Comparison of ENCODE assay signal across 9 cellular contexts in genomic region chr15:28107111-28107893, GRCh38. TPM values are rescaled to one million over a fixed set of nuclear protein-coding genes. Genes with fewer than 3 reads are reported as not detected.
A peak's percentile ranks its signal among the peaks of the same experiment; 100 is the strongest.
DNase-seq lines count a peak whose midpoint lies in the region; ATAC-seq, FAIRE-seq and TF ChIP-seq lines count a peak whose summit lies in the region.
"Had no signal": no experiment of that assay in that cellular context is flagged by ENCODE, and none has a peak within 500 bp of the region (broad histone marks: within the 10 kb centered on the region; RNA-seq: fewer than 3 reads in every experiment).

No MANE protein-coding gene starts in this region.

- no peaks in the 10 kb centered on the region for H4K20me1 ChIP-seq in HepG2 (ENCODE audit: insufficient read depth, low read length)

- no peak overlapping the region for H2AFZ ChIP-seq in HepG2 (ENCODE audit: low read length)

- H3K9ac ChIP-seq in HepG2 (ENCODE audit: insufficient read depth, low read depth, low read length), result no peak overlapping the region

- CTCF ChIA-PET in HepG2 (lab: Yijun Ruan, JAX; ENCODE audit: low intra/inter-chr PET ratio, low total read pairs), result no interaction called here
- CTCF ChIA-PET in Calu3 (lab: Charles Lee), result no interaction called here

- 69% methylated on average over 7 of the region's 62 CpGs for WGBS in HepG2 (ENCODE audit: low lambda C conversion rate)
- 0% methylated on average over 22 of the region's 62 CpGs for WGBS in suprapubic skin

- H3K79me2 ChIP-seq in HepG2 (ENCODE audit: insufficient read depth, low read length), result no peaks in the 10 kb centered on the region

- H3K27ac Mint-ChIP-seq in chondrocyte (ENCODE audit: unreplicated experiment) (peak overlapping the region; percentile 41), Calu3 (ENCODE audit: unreplicated experiment) (no peak overlapping the region)

- H3K27ac ChIP-seq in HepG2 (ENCODE audit: extremely low read length, insufficient read depth, low read length), result no peak overlapping the region
- no peak overlapping the region for H3K27ac ChIP-seq in suprapubic skin

- peaks cover 10% of the 10 kb centered on the region for H3K36me3 Mint-ChIP-seq in chondrocyte (ENCODE audit: low read depth)
- no peaks in the 10 kb centered on the region for H3K36me3 Mint-ChIP-seq in Calu3 (ENCODE audit: insufficient read depth, unreplicated experiment)

- H3K9me3 ChIP-seq in HepG2 (ENCODE audit: low read length) (no peaks in the 10 kb centered on the region), suprapubic skin (no peaks in the 10 kb centered on the region)

- H3K4me3 ChIP-seq in HepG2 (replicated peaks in 1 of 3; ENCODE audit: insufficient read depth in 1 of 3, low read depth in 2 of 3, low read length in 3 of 3), result peak overlapping the region; percentile 30 to 63 (median 33); a peak in 4 of 6 replicates
- H3K4me3 ChIP-seq in suprapubic skin, result peak overlapping the region; percentile 58

- peaks cover 5 to 9% of the 10 kb centered on the region in 2 experiments; a peak in 3 of 5 replicates for H3K36me3 ChIP-seq in HepG2 (replicated peaks in 1 of 2; ENCODE audit: control insufficient read depth in 1 of 2, insufficient read depth in 2 of 2, low read length in 2 of 2)
- peaks cover 12% of the 10 kb centered on the region for H3K36me3 ChIP-seq in suprapubic skin

- H3K9me3 Mint-ChIP-seq in chondrocyte (ENCODE audit: low read depth) (no peaks in the 10 kb centered on the region), Calu3 (ENCODE audit: low read depth, unreplicated experiment) (no peaks in the 10 kb centered on the region)

- DNase-seq in activated CD4-positive, CD25-positive, alpha-beta regulatory T cell (lab: John Stamatoyannopoulos, UW), result no peak
- DNase-seq in chondrocyte (ENCODE audit: low spot score) (peak; percentile 75), HepG2 (ENCODE audit: low spot score) (no peak), suprapubic skin (ENCODE audit: low spot score in 2 of 2) (peak; percentile 55 to 72), HTR-8/SVneo (ENCODE audit: insufficient read length, low spot score) (no peak), HUDEP-2 (lab: John Stamatoyannopoulos, UW; ENCODE audit: unreplicated experiment in 76 of 76) (no peak), Calu3 (no peak)

- TF ChIP-seq RAD21 in HepG2 (CRISPR knock-in tag; IDR thresholded peaks at IDR 0.05), result no peak

- in situ Hi-C loops in HepG2 (cut with HindIII; ENCODE audit: extremely low pct_ligation_motif_present, low pct_unique_long_range_greater_than_20kb), result no loop called here

- BruUV-seq in HepG2 (replicated peaks; lab: Mats Ljungman, UMichigan), result no TSS peak
- no TSS peak for BruUV-seq in Calu3 (replicated peaks; lab: Mats Ljungman, UMichigan)

- POLR2A ChIA-PET in HepG2 (lab: Yijun Ruan, JAX), result no interaction called here

- TF ChIP-seq EP300 in HepG2 (IDR thresholded peaks at IDR 0.05; ENCODE audit: low read depth in 2 of 2, low read length in 2 of 2) (no peak), HepG2 (CRISPR knock-in tag; IDR thresholded peaks at IDR 0.05; ENCODE audit: borderline replicate concordance) (no peak), suprapubic skin (IDR thresholded peaks at IDR 0.05) (no peak)

- TF ChIP-seq CTCF in chondrocyte (IDR thresholded peaks at IDR 0.05) (peak; percentile 5), HepG2 (CRISPR knock-in tag; IDR thresholded peaks at IDR 0.05) (no peak), suprapubic skin (IDR thresholded peaks at IDR 0.05) (no peak), Calu3 (IDR thresholded peaks at IDR 0.05; ENCODE audit: unreplicated experiment) (no peak)

- peak overlapping the region; percentile 63 for H3K4me2 ChIP-seq in HepG2 (ENCODE audit: low read depth, low read length)

- H3K4me1 ChIP-seq in HepG2 (ENCODE audit: insufficient read depth, low read length) (peaks cover 12% of the 10 kb centered on the region), suprapubic skin (peaks cover 17% of the 10 kb centered on the region)

- H3K27me3 Mint-ChIP-seq in chondrocyte (ENCODE audit: low read depth), result no peaks in the 10 kb centered on the region
- H3K27me3 Mint-ChIP-seq in Calu3 (ENCODE audit: unreplicated experiment), result no peaks in the 10 kb centered on the region

- H3K4me3 Mint-ChIP-seq in chondrocyte (ENCODE audit: unreplicated experiment), result peak overlapping the region; percentile 84
- no peak overlapping the region for H3K4me3 Mint-ChIP-seq in Calu3 (ENCODE audit: low read depth, unreplicated experiment)

- peaks cover 16% of the 10 kb centered on the region for H3K4me1 Mint-ChIP-seq in chondrocyte (ENCODE audit: low read depth)
- no peaks in the 10 kb centered on the region for H3K4me1 Mint-ChIP-seq in Calu3 (ENCODE audit: low read depth, unreplicated experiment)

- peak; percentile 39 to 40 for ATAC-seq in activated CD4-positive, CD25-positive, alpha-beta regulatory T cell treated with anti-CD3 and anti-CD28 coated beads, Interleukin-2, amount 50 U/mL, for 24 hours
- peak; percentile 54 for ATAC-seq in HepG2

- H3K27me3 ChIP-seq in HepG2 (ENCODE audit: control insufficient read depth in 1 of 2, insufficient read depth in 2 of 2, low read length in 2 of 2) (peaks cover 6 to 28% of the 10 kb centered on the region in 2 experiments), suprapubic skin (peaks cover 21% of the 10 kb centered on the region)

- no peak for TF ChIP-seq POLR2A in HepG2 (IDR thresholded peaks at IDR 0.05; ENCODE audit: insufficient read depth in 1 of 2, low read depth in 2 of 2, low read length in 2 of 2)
- TF ChIP-seq POLR2A in suprapubic skin (IDR thresholded peaks at IDR 0.05), result no peak

- intact Hi-C loops in HepG2 (cut with micrococcal nuclease; ENCODE audit: unreplicated experiment), result no loop called here
- intact Hi-C loops in Calu3 (cut with micrococcal nuclease; ENCODE audit: unreplicated experiment), result no loop called here

- FAIRE-seq in HepG2 (lab: Jason Lieb, UNC) (no peak), HTR-8/SVneo (lab: Jason Lieb, UNC) (no peak)
- FAIRE-seq: A204.1 had no signal

TF ChIP-seq in HepG2, 621 proteins besides CTCF, POLR2A, EP300 and RAD21 (continues in another document):
- TF ChIP-seq ZNF547 (CRISPR knock-in tag; IDR thresholded peaks at IDR 0.05), result no peak
- TF ChIP-seq MLLT10 (CRISPR knock-in tag; IDR thresholded peaks at IDR 0.05), result no peak
- TF ChIP-seq ZNF724P (CRISPR knock-in tag; IDR thresholded peaks at IDR 0.05; ENCODE audit: borderline replicate concordance), result no peak
- no peak for TF ChIP-seq ZNF260 (CRISPR knock-in tag; IDR thresholded peaks at IDR 0.05; ENCODE audit: borderline replicate concordance, low read depth)
- no peak for TF ChIP-seq MAFG (CRISPR knock-in tag; IDR thresholded peaks at IDR 0.05)
- TF ChIP-seq CEBPB (IDR thresholded peaks at IDR 0.05; ENCODE audit: borderline replicate concordance, low read depth, low read length), result no peak
- no peak for TF ChIP-seq STAT6 (CRISPR knock-in tag; IDR thresholded peaks at IDR 0.05; ENCODE audit: borderline replicate concordance)
- TF ChIP-seq ZNF543 (CRISPR knock-in tag; IDR thresholded peaks at IDR 0.05), result no peak
- TF ChIP-seq NCOR1 (IDR thresholded peaks at IDR 0.05; ENCODE audit: borderline replicate concordance, low read length), result no peak
- no peak for TF ChIP-seq REL (CRISPR knock-in tag; conservative IDR thresholded peaks at IDR 0.05)
- no peak for TF ChIP-seq ZNF850 (CRISPR knock-in tag; conservative IDR thresholded peaks at IDR 0.05)

RNA-seq across cellular contexts. Expression of gene OCA2, which starts 8.2 kb away (rescaled TPM):
- total RNA-seq in chondrocyte (0.75 to 3.3 TPM (median 0.82 TPM) in 3 replicates), HepG2 (2016; rRNA removed; fragmentation: Illumina TruSeq; extraction: Trizol) (0.02 TPM in 1 of 2 replicates, not detected in the other), suprapubic skin (10 to 100 TPM in 3 of 4 donors, 1 to 10 TPM in 1; 7.0 to 53.1 (median 20.4) TPM), Calu3 (2022) (not detected in 2 replicates)
- not detected in 2 replicates for total RNA-seq in HepG2 (2016; cell fraction: cytosol; rRNA removed; fragmentation: Illumina TruSeq; extraction: Trizol; ENCODE audit: low read depth)
- total RNA-seq in HepG2 (2016; cell fraction: insoluble cytoplasmic fraction; rRNA removed; fragmentation: Illumina TruSeq; extraction: Trizol), result 0.06 TPM in 1 of 2 replicates, not detected in the other
- total RNA-seq in HepG2 (2016; cell fraction: membrane; rRNA removed; fragmentation: Illumina TruSeq; extraction: Trizol), result 0.06 TPM in 1 of 2 replicates, not detected in the other
- total RNA-seq in HepG2 (2016; cell fraction: nucleus; rRNA removed; fragmentation: Illumina TruSeq; extraction: Trizol), result 0.56 TPM in 1 of 2 replicates, not detected in the other
- 0.05 and 0.13 TPM in 2 replicates for polyA plus RNA-seq in HepG2 (2011; rRNA removed)
- 0.05 TPM in 1 of 2 replicates, not detected in the other for polyA plus RNA-seq in HepG2 (2011; cell fraction: cytosol; rRNA removed)
- polyA plus RNA-seq in HepG2 (2011; cell fraction: nucleus; rRNA removed), result 0.05 and 0.19 TPM in 2 replicates
- 0.07 TPM in 2 replicates for polyA plus RNA-seq in HepG2 (2012)
- not detected in 2 replicates for polyA plus RNA-seq in HepG2 (2016; cell fraction: cytosol; fragmentation: Illumina TruSeq; extraction: Trizol; ENCODE audit: low read depth)
- polyA plus RNA-seq in HepG2 (2016; cell fraction: insoluble cytoplasmic fraction; fragmentation: Illumina TruSeq; extraction: Trizol; ENCODE audit: low read depth), result not detected in 2 replicates
- not detected in 2 replicates for polyA plus RNA-seq in HepG2 (2016; cell fraction: membrane; fragmentation: Illumina TruSeq; extraction: Trizol; ENCODE audit: low read depth)
- polyA plus RNA-seq in HepG2 (2016; cell fraction: nucleus; fragmentation: Illumina TruSeq; extraction: Trizol; ENCODE audit: insufficient read depth, low read depth), result 0.31 TPM in 1 of 2 replicates, not detected in the other
- polyA minus RNA-seq in HepG2 (2011; rRNA and poly(A)+ RNA removed; ENCODE audit: low replicate concordance), result not detected in 2 replicates
- polyA minus RNA-seq in HepG2 (2011; cell fraction: cytosol; rRNA and poly(A)+ RNA removed), result not detected in 2 replicates
- 0.13 TPM in 1 of 2 replicates, not detected in the other for polyA minus RNA-seq in HepG2 (2011; cell fraction: nucleus; rRNA and poly(A)+ RNA removed)

Comparison
In these comparisons a context has a peak if more than half of its experiments do, and no peak if none do; other contexts are left out.
1. DNase-seq: peak in chondrocyte (single experiment) and suprapubic skin (2 of 2); none in activated CD4-positive, CD25-positive, alpha-beta regulatory T cell (0 of 4), HepG2 (single experiment), HTR-8/SVneo (single experiment), HUDEP-2 (0 of 76) and Calu3 (single experiment).